ENCODE assay signal across 1 cellular context in the genomic region with DNA sequence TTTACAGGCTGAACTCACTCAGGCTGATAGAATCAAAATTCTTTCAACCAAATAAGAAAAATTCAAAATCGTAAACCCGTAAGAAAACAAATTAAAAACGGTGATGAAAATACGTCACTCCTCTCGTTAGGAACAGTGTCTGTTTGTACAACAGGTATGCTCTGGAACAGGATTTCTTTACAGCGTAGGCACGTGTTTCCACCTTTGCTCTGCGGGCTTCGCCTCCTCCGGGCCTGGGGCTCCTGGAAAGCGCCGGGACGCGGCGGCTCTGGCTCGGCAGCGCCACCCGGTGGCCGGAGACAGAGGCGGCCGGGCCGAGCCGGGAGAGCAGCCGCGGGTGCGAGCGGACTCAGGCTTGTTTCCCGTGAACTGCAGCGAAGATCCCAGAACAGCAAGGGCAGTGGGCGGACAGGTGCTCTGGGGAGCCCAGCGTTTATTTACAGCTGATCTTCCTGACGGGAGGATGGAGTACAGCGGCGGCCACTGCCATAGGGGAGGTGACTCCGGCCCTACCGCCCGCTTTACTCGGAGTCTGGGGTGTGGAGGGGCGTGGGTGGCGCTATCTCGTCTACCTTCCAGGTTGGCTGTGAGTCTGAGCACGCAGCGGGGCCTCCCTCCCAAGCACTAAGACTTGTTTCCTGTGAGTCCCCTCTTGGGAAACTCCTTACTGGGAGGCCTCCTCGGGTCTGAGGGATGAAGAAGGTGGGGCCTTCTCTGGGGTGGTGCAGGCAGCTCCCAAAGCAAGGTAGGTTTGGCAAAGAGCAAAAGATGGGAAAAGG.
TF ChIP-seq lines count a peak whose summit lies in the region.

No MANE protein-coding gene starts in this region.

TF ChIP-seq in HepG2, 621 proteins besides CTCF, POLR2A, EP300 and RAD21 (continued from another document and continues in another):
- TF ChIP-seq ATF7 (IDR thresholded peaks at IDR 0.05): no peak
- TF ChIP-seq ATF7 (CRISPR knock-in tag; IDR thresholded peaks at IDR 0.05): no peak
- peak; percentile 68 for TF ChIP-seq MED1 (CRISPR knock-in tag; IDR thresholded peaks at IDR 0.05)
- TF ChIP-seq FOXM1 (CRISPR knock-in tag; IDR thresholded peaks at IDR 0.05): no peak
- peak; percentile 64; the same call in 1 of the 2 replicates for TF ChIP-seq MTF1 (CRISPR knock-in tag; IDR thresholded peaks at IDR 0.05)
- TF ChIP-seq MLLT10 (CRISPR knock-in tag; IDR thresholded peaks at IDR 0.05): no peak
- peak; percentile 79; the same call in 1 of the 2 replicates for TF ChIP-seq KDM3A (CRISPR knock-in tag; IDR thresholded peaks at IDR 0.05; ENCODE audit: low read depth)
- TF ChIP-seq GTF2F1 (IDR thresholded peaks at IDR 0.05; ENCODE audit: low read length): no peak
- TF ChIP-seq ZNF891 (CRISPR knock-in tag; IDR thresholded peaks at IDR 0.05): peak; percentile 67; the same call in 1 of the 2 replicates
- TF ChIP-seq KAT8 (CRISPR knock-in tag; IDR thresholded peaks at IDR 0.05): peak; percentile 79
- TF ChIP-seq FOXP1 (IDR thresholded peaks at IDR 0.05): no peak
- no peak for TF ChIP-seq FOXP1 (CRISPR knock-in tag; IDR thresholded peaks at IDR 0.05)
- no peak for TF ChIP-seq KAT2B (IDR thresholded peaks at IDR 0.05; ENCODE audit: borderline replicate concordance, low read depth, low read length)
- no peak for TF ChIP-seq ZNF30 (CRISPR knock-in tag; IDR thresholded peaks at IDR 0.05)
- TF ChIP-seq, protein P1, sequence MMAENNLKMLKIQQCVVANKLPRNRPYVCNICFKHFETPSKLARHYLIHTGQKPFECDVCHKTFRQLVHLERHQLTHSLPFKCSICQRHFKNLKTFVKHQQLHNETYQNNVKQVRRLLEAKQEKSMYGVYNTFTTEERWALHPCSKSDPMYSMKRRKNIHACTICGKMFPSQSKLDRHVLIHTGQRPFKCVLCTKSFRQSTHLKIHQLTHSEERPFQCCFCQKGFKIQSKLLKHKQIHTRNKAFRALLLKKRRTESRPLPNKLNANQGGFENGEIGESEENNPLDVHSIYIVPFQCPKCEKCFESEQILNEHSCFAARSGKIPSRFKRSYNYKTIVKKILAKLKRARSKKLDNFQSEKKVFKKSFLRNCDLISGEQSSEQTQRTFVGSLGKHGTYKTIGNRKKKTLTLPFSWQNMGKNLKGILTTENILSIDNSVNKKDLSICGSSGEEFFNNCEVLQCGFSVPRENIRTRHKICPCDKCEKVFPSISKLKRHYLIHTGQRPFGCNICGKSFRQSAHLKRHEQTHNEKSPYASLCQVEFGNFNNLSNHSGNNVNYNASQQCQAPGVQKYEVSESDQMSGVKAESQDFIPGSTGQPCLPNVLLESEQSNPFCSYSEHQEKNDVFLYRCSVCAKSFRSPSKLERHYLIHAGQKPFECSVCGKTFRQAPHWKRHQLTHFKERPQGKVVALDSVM (CRISPR knock-in tag; IDR thresholded peaks at IDR 0.05): peak; percentile 60
- TF ChIP-seq, protein P2, sequence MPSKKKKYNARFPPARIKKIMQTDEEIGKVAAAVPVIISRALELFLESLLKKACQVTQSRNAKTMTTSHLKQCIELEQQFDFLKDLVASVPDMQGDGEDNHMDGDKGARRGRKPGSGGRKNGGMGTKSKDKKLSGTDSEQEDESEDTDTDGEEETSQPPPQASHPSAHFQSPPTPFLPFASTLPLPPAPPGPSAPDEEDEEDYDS (CRISPR knock-in tag; IDR thresholded peaks at IDR 0.05): peak; percentile 29; the same call in 1 of the 2 replicates
- TF ChIP-seq ZNF672 (CRISPR knock-in tag; IDR thresholded peaks at IDR 0.05): no peak
- TF ChIP-seq, protein P3, sequence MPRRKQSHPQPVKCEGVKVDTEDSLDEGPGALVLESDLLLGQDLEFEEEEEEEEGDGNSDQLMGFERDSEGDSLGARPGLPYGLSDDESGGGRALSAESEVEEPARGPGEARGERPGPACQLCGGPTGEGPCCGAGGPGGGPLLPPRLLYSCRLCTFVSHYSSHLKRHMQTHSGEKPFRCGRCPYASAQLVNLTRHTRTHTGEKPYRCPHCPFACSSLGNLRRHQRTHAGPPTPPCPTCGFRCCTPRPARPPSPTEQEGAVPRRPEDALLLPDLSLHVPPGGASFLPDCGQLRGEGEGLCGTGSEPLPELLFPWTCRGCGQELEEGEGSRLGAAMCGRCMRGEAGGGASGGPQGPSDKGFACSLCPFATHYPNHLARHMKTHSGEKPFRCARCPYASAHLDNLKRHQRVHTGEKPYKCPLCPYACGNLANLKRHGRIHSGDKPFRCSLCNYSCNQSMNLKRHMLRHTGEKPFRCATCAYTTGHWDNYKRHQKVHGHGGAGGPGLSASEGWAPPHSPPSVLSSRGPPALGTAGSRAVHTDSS (CRISPR knock-in tag; conservative IDR thresholded peaks at IDR 0.05): peak; percentile 73; the same call in 1 of the 2 replicates
- no peak for TF ChIP-seq CENPX (CRISPR knock-in tag; IDR thresholded peaks at IDR 0.05)
- TF ChIP-seq SYNCRIP (IDR thresholded peaks at IDR 0.05; ENCODE audit: insufficient read depth, low read depth, low read length): no peak
- peak; percentile 84 for TF ChIP-seq ZFY (CRISPR knock-in tag; IDR thresholded peaks at IDR 0.05)
- 0 out of 2 replicates have a peak, but pooled peaks have one; percentile 44 for TF ChIP-seq ZNF3 (CRISPR knock-in tag; IDR thresholded peaks at IDR 0.05)
- peak; percentile 57 for TF ChIP-seq HNF4A (CRISPR knock-in tag; IDR thresholded peaks at IDR 0.05)
- no peak for TF ChIP-seq HNRNPL (IDR thresholded peaks at IDR 0.05; ENCODE audit: low read depth, low read length)
- TF ChIP-seq ZNF644 (CRISPR knock-in tag; IDR thresholded peaks at IDR 0.05; ENCODE audit: low read depth): no peak
- peak; percentile 62; the same call in 1 of the 2 replicates for TF ChIP-seq SATB2 (CRISPR knock-in tag; IDR thresholded peaks at IDR 0.05)
- TF ChIP-seq, protein P4, sequence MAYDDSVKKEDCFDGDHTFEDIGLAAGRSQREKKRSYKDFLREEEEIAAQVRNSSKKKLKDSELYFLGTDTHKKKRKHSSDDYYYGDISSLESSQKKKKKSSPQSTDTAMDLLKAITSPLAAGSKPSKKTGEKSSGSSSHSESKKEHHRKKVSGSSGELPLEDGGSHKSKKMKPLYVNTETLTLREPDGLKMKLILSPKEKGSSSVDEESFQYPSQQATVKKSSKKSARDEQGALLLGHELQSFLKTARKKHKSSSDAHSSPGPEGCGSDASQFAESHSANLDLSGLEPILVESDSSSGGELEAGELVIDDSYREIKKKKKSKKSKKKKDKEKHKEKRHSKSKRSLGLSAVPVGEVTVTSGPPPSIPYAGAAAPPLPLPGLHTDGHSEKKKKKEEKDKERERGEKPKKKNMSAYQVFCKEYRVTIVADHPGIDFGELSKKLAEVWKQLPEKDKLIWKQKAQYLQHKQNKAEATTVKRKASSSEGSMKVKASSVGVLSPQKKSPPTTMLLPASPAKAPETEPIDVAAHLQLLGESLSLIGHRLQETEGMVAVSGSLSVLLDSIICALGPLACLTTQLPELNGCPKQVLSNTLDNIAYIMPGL (CRISPR knock-in tag; IDR thresholded peaks at IDR 0.05; ENCODE audit: borderline replicate concordance in 1 of 2, low read depth in 1 of 2): peak in 1 of 2 experiments; percentile 84; a peak in 2 of 4 replicates
- no peak for TF ChIP-seq ZNF556 (CRISPR knock-in tag; IDR thresholded peaks at IDR 0.05; ENCODE audit: borderline replicate concordance)
- TF ChIP-seq, protein P5, sequence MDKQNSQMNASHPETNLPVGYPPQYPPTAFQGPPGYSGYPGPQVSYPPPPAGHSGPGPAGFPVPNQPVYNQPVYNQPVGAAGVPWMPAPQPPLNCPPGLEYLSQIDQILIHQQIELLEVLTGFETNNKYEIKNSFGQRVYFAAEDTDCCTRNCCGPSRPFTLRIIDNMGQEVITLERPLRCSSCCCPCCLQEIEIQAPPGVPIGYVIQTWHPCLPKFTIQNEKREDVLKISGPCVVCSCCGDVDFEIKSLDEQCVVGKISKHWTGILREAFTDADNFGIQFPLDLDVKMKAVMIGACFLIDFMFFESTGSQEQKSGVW (CRISPR knock-in tag; IDR thresholded peaks at IDR 0.05; ENCODE audit: borderline replicate concordance): no peak
- TF ChIP-seq, protein P6, sequence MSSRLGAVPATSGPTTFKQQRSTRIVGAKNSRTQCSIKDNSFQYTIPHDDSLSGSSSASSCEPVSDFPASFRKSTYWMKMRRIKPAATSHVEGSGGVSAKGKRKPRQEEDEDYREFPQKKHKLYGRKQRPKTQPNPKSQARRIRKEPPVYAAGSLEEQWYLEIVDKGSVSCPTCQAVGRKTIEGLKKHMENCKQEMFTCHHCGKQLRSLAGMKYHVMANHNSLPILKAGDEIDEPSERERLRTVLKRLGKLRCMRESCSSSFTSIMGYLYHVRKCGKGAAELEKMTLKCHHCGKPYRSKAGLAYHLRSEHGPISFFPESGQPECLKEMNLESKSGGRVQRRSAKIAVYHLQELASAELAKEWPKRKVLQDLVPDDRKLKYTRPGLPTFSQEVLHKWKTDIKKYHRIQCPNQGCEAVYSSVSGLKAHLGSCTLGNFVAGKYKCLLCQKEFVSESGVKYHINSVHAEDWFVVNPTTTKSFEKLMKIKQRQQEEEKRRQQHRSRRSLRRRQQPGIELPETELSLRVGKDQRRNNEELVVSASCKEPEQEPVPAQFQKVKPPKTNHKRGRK (CRISPR knock-in tag; IDR thresholded peaks at IDR 0.05): no peak
- TF ChIP-seq, protein P7, sequence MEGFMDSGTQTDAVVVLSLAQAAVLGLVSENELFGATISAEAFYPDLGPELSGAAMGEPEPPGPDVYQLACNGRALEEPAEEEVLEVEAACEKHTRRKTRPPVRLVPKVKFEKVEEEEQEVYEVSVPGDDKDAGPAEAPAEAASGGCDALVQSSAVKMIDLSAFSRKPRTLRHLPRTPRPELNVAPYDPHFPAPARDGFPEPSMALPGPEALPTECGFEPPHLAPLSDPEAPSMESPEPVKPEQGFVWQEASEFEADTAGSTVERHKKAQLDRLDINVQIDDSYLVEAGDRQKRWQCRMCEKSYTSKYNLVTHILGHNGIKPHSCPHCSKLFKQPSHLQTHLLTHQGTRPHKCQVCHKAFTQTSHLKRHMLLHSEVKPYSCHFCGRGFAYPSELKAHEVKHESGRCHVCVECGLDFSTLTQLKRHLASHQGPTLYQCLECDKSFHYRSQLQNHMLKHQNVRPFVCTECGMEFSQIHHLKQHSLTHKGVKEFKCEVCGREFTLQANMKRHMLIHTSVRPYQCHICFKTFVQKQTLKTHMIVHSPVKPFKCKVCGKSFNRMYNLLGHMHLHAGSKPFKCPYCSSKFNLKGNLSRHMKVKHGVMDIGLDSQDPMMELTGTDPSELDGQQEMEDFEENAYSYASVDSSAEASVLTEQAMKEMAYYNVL (CRISPR knock-in tag; IDR thresholded peaks at IDR 0.05; ENCODE audit: borderline replicate concordance): peak; percentile 48; the same call in 1 of the 2 replicates
- no peak for TF ChIP-seq LCORL (IDR thresholded peaks at IDR 0.05)
- peak; percentile 59; the same call in 1 of the 2 replicates for TF ChIP-seq LCORL (CRISPR knock-in tag; IDR thresholded peaks at IDR 0.05)
- peak; percentile 53; the same call in 1 of the 2 replicates for TF ChIP-seq AKAP8 (CRISPR knock-in tag; IDR thresholded peaks at IDR 0.05)
- TF ChIP-seq ATRX (CRISPR knock-in tag; IDR thresholded peaks at IDR 0.05; ENCODE audit: borderline replicate concordance): no peak
- no peak for TF ChIP-seq REXO4 (CRISPR knock-in tag; IDR thresholded peaks at IDR 0.05; ENCODE audit: borderline replicate concordance)
- TF ChIP-seq RXRB (CRISPR knock-in tag; IDR thresholded peaks at IDR 0.05; ENCODE audit: borderline replicate concordance): no peak
- no peak for TF ChIP-seq SNRNP70 (IDR thresholded peaks at IDR 0.05; ENCODE audit: low read depth, low read length)
- no peak for TF ChIP-seq NFIB (CRISPR knock-in tag; IDR thresholded peaks at IDR 0.05; ENCODE audit: borderline replicate concordance)
- peak; percentile 61; the same call in 1 of the 2 replicates for TF ChIP-seq ZNF138 (CRISPR knock-in tag; IDR thresholded peaks at IDR 0.05; ENCODE audit: low read depth)
- no peak for TF ChIP-seq ZNF335 (CRISPR knock-in tag; IDR thresholded peaks at IDR 0.05)
- TF ChIP-seq, protein P8, sequence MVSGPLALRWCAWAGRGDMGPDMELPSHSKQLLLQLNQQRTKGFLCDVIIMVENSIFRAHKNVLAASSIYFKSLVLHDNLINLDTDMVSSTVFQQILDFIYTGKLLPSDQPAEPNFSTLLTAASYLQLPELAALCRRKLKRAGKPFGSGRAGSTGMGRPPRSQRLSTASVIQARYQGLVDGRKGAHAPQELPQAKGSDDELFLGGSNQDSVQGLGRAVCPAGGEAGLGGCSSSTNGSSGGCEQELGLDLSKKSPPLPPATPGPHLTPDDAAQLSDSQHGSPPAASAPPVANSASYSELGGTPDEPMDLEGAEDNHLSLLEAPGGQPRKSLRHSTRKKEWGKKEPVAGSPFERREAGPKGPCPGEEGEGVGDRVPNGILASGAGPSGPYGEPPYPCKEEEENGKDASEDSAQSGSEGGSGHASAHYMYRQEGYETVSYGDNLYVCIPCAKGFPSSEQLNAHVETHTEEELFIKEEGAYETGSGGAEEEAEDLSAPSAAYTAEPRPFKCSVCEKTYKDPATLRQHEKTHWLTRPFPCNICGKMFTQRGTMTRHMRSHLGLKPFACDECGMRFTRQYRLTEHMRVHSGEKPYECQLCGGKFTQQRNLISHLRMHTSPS (CRISPR knock-in tag; IDR thresholded peaks at IDR 0.05; ENCODE audit: low read depth): no peak
- 0 out of 2 replicates have a peak, but pooled peaks have one; percentile 66 for TF ChIP-seq REL (CRISPR knock-in tag; conservative IDR thresholded peaks at IDR 0.05)
- no peak for TF ChIP-seq ZNF816 (CRISPR knock-in tag; IDR thresholded peaks at IDR 0.05; ENCODE audit: borderline replicate concordance)
- peak; percentile 37; the same call in 1 of the 2 replicates for TF ChIP-seq THAP11 (CRISPR knock-in tag; IDR thresholded peaks at IDR 0.05)
- TF ChIP-seq, protein P9, sequence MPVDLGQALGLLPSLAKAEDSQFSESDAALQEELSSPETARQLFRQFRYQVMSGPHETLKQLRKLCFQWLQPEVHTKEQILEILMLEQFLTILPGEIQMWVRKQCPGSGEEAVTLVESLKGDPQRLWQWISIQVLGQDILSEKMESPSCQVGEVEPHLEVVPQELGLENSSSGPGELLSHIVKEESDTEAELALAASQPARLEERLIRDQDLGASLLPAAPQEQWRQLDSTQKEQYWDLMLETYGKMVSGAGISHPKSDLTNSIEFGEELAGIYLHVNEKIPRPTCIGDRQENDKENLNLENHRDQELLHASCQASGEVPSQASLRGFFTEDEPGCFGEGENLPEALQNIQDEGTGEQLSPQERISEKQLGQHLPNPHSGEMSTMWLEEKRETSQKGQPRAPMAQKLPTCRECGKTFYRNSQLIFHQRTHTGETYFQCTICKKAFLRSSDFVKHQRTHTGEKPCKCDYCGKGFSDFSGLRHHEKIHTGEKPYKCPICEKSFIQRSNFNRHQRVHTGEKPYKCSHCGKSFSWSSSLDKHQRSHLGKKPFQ (CRISPR knock-in tag; IDR thresholded peaks at IDR 0.05; ENCODE audit: insufficient replicate concordance): no peak
- TF ChIP-seq SOX13 (IDR thresholded peaks at IDR 0.05): no peak
- peak in 1 of 2 experiments; percentile 45; a peak in 2 of 4 replicates for TF ChIP-seq SOX13 (CRISPR knock-in tag; conservative IDR thresholded peaks at IDR 0.05 in 1 of 2, IDR thresholded peaks at IDR 0.05 in 1 of 2)
- 0 out of 2 replicates have a peak, but pooled peaks have one; percentile 68 for TF ChIP-seq MAF1 (CRISPR knock-in tag; IDR thresholded peaks at IDR 0.05; ENCODE audit: borderline replicate concordance)
